In genomic region chr3:69585472-69585871, GRCh38 we compare ENCODE assay signal across 8 cellular contexts.
"Had no signal": no experiment of that assay in that cellular context is flagged by ENCODE, and none has a peak within 500 bp of the region (broad histone marks: within the 10 kb centered on the region; RNA-seq: fewer than 3 reads in every experiment).

No MANE protein-coding gene starts in this region.

- H3K4me3 ChIP-seq: GM12878 had no signal

- DNase-seq: GDM1, GF-D8 had no signal

- FAIRE-seq: G401.6, GM12878, GM12891, GM12892, GM18507, GM19239 had no signal

- ATAC-seq: GM12878 had no signal
